Comparison of ENCODE assay signal across 9 cellular contexts in the genomic region with DNA sequence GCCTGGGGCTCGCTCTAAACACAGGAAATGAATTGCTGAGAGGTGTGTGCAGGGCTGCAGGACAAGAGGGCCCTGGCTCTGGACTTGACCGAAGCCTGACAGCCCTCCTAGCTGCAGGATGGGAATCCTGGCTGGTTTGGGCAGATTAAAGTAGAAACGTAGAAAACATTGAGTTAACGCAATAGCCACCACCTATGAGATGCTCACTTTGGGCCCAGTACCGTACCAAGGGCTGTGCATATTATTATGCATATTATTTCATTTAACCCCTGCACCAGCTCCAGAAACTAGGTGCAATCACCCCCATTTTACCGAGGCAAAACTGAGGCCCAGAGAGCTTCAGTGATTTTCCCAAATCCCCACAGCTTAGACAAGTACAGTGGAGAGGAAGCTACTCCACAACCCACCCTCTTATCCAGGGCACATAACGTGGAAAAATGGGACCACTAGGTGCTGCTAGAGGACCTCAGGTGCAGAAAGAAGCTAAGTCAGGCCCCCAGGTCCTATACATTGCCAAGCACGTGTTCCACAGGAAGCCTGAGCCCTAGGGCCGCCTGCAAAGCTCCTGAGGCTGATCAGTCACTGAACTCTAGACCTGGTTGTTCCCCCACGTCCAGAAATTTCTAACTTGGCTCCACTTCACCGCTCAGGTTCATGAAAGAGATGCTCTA.
DNase-seq lines count a peak whose midpoint lies in the region; TF ChIP-seq lines count a peak whose summit lies in the region.
"Had no signal": no experiment of that assay in that cellular context is flagged by ENCODE, and none has a peak within 500 bp of the region (broad histone marks: within the 10 kb centered on the region; RNA-seq: fewer than 3 reads in every experiment).

No MANE protein-coding gene starts in this region.

- H3K79me2 ChIP-seq in trophoblast cell (ENCODE audit: control insufficient read depth, insufficient read depth, low read length, poor library complexity) = no peaks in the 10 kb centered on the region

- no peaks in the 10 kb centered on the region for H3K36me3 ChIP-seq in brain microvascular endothelial cell (replicated peaks)
- H3K36me3 ChIP-seq in trophoblast cell (ENCODE audit: control insufficient read depth in 1 of 2, insufficient read depth in 2 of 2, low read length in 2 of 2) = no peaks in the 10 kb centered on the region
- H3K36me3 ChIP-seq: thyroid gland had no signal

- no peak overlapping the region for H3K4me3 ChIP-seq in AG09309 (ENCODE audit: control insufficient read depth, low read depth, low read length)
- H3K4me3 ChIP-seq in brain microvascular endothelial cell (ENCODE audit: low read depth, low read length) = no peak overlapping the region
- H3K4me3 ChIP-seq in trophoblast cell (ENCODE audit: low read depth, low read length) = no peak overlapping the region
- H3K4me3 ChIP-seq in coronary artery = no peak overlapping the region
- H3K4me3 ChIP-seq: thyroid gland had no signal

- no peaks in the 10 kb centered on the region for H3K79me1 ChIP-seq in trophoblast cell (ENCODE audit: low read length)

- no peak overlapping the region for H2AFZ ChIP-seq in trophoblast cell (ENCODE audit: insufficient read depth, low read length, poor library complexity)

- no peaks in the 10 kb centered on the region for H3K9me3 ChIP-seq in trophoblast cell (ENCODE audit: insufficient read depth, low read depth, low read length)
- H3K9me3 ChIP-seq: thyroid gland had no signal

- in situ Hi-C loops in brain microvascular endothelial cell (cut with HindIII; ENCODE audit: low pct_ligation_motif_present, low sequenced_read_pairs) = no loop called here

- H3K27ac ChIP-seq in brain microvascular endothelial cell = no peak overlapping the region
- no peak overlapping the region for H3K27ac ChIP-seq in trophoblast cell (ENCODE audit: low read depth, low read length)
- H3K27ac ChIP-seq in coronary artery = peak overlapping the region in 1 of 2 donors; percentile 78
- H3K27ac ChIP-seq: thyroid gland had no signal

- H3K18ac ChIP-seq in trophoblast cell (ENCODE audit: low read length) = no peak overlapping the region

- TF ChIP-seq CTCF in AG09309 (IDR thresholded peaks at IDR 0.05; ENCODE audit: control insufficient read depth, insufficient read depth, low read depth, low read length, missing control alignments) = peak; percentile 73
- TF ChIP-seq CTCF in GM10266 (IDR thresholded peaks at IDR 0.05; ENCODE audit: control insufficient read depth, insufficient read depth, low read depth, missing control alignments) = peak; percentile 39
- peak; percentile 77 for TF ChIP-seq CTCF in brain microvascular endothelial cell (IDR thresholded peaks at IDR 0.05; ENCODE audit: low read depth, low read length, missing control alignments)
- no peak for TF ChIP-seq CTCF in coronary artery (IDR thresholded peaks at IDR 0.05)

- H3K9ac ChIP-seq in trophoblast cell (ENCODE audit: low read length) = no peak overlapping the region

- H3K27me3 ChIP-seq in brain microvascular endothelial cell (replicated peaks) (peaks cover 4% of the 10 kb centered on the region), trophoblast cell (ENCODE audit: insufficient read depth, low read length) (no peaks in the 10 kb centered on the region)
- H3K27me3 ChIP-seq: thyroid gland had no signal

- H2BK120ac ChIP-seq in trophoblast cell (ENCODE audit: insufficient read depth, low read length, poor library complexity) = no peak overlapping the region

- no peak overlapping the region for H3K14ac ChIP-seq in trophoblast cell (ENCODE audit: low read length)

- no peaks in the 10 kb centered on the region for H3K4me1 ChIP-seq in trophoblast cell (ENCODE audit: control insufficient read depth in 1 of 2, insufficient read depth in 2 of 2, low read length in 2 of 2)
- H3K4me1 ChIP-seq: thyroid gland had no signal

- no peak overlapping the region for H4K91ac ChIP-seq in trophoblast cell (ENCODE audit: low read depth, low read length)

- intact Hi-C loops in posterior cingulate gyrus (cut with DNase I) = no loop called here

- WGBS in trophoblast cell (ENCODE audit: extremely low coverage, insufficient coverage, insufficient read length) = no CpG with 5 or more reads among the region's 11 CpGs

- H2AK5ac ChIP-seq in trophoblast cell (ENCODE audit: low read length) = no peak overlapping the region

- H3K23ac ChIP-seq in trophoblast cell (ENCODE audit: low read length) = no peak overlapping the region

- H2BK5ac ChIP-seq in trophoblast cell (ENCODE audit: low read depth, low read length, poor library complexity) = no peak overlapping the region

- H4K8ac ChIP-seq in trophoblast cell (ENCODE audit: low read depth, low read length) = no peak overlapping the region

- H2BK12ac ChIP-seq in trophoblast cell (ENCODE audit: low read length) = no peak overlapping the region

- no peak overlapping the region for H4K12ac ChIP-seq in trophoblast cell (ENCODE audit: low read depth, low read length)

- no peak overlapping the region for H3K4ac ChIP-seq in trophoblast cell (ENCODE audit: low read depth, low read length)

- DNase-seq in AG09309 (ENCODE audit: low read depth) (no peak), GM10266 (ENCODE audit: extremely low spot score) (peak; percentile 23), NCI-H226 (peak; percentile 48), brain microvascular endothelial cell (peak; percentile 43), trophoblast cell (peak; percentile 4 to 29), coronary artery (ENCODE audit: low spot score) (no peak), posterior cingulate gyrus (no peak)
- no peak for DNase-seq in activated CD8-positive, alpha-beta memory T cell treated with anti-CD3 and anti-CD28 coated beads for 24 hours

- no peak overlapping the region for H3K4me2 ChIP-seq in trophoblast cell (ENCODE audit: low read length)

Comparison
In these comparisons a context has a peak if more than half of its experiments do, and no peak if none do; other contexts are left out.
1. DNase-seq: peak in GM10266 (single experiment), NCI-H226 (single experiment), brain microvascular endothelial cell (single experiment) and trophoblast cell (2 of 2); none in AG09309 (single experiment), coronary artery (single experiment), posterior cingulate gyrus (0 of 10) and activated CD8-positive, alpha-beta memory T cell treated with anti-CD3 and anti-CD28 coated beads for 24 hours (single experiment).